In genomic region chr1:170530972-170531757, GRCh38 we compare ENCODE assay signal across 9 cellular contexts. TPM values are rescaled to one million over a fixed set of nuclear protein-coding genes. Genes with fewer than 3 reads are reported as not detected.
A peak's percentile ranks its signal among the peaks of the same experiment; 100 is the strongest.
DNase-seq lines count a peak whose midpoint lies in the region; ATAC-seq, FAIRE-seq and TF ChIP-seq lines count a peak whose summit lies in the region.
"Had no signal": no experiment of that assay in that cellular context is flagged by ENCODE, and none has a peak within 500 bp of the region (broad histone marks: within the 10 kb centered on the region; RNA-seq: fewer than 3 reads in every experiment).

No MANE protein-coding gene starts in this region.

- H3K4me3 Mint-ChIP-seq in GM23338, result no peak overlapping the region; the same call in 2 of the 3 replicates
- H3K4me3 Mint-ChIP-seq: natural killer cell had no signal

- H3K27ac ChIP-seq in BLaER1, result peak overlapping the region; percentile 93
- peak overlapping the region; percentile 99 for H3K27ac ChIP-seq in GM23338 (ENCODE audit: low read depth)
- H3K27ac ChIP-seq in adipose tissue (ENCODE audit: low read depth, low read length), result peak overlapping the region; percentile 4
- peak overlapping the region; percentile 89 for H3K27ac ChIP-seq in kidney (ENCODE audit: low read depth in 2 of 2, low read length in 2 of 2)
- H3K27ac ChIP-seq in suprapubic skin, result peak overlapping the region; percentile 94

- H3K79me2 ChIP-seq in GM23338 (replicated peaks; ENCODE audit: insufficient read depth), result peaks cover 38% of the 10 kb centered on the region

- H3K9ac ChIP-seq in BLaER1 (peak overlapping the region; percentile 91), kidney (ENCODE audit: low read length in 2 of 2) (peak overlapping the region; percentile 42 to 99)

- H3K36me3 Mint-ChIP-seq in GM23338 (ENCODE audit: low read depth), result peaks cover under 1% of the 10 kb centered on the region; the same call in 2 of the 3 replicates
- H3K36me3 Mint-ChIP-seq: natural killer cell had no signal

- peak overlapping the region; percentile 91 for H2AFZ ChIP-seq in GM23338

- H3K9me2 ChIP-seq in GM23338 (ENCODE audit: insufficient read depth), result no peaks in the 10 kb centered on the region

- H3K9me3 Mint-ChIP-seq in GM23338, result no peaks in the 10 kb centered on the region
- H3K9me3 Mint-ChIP-seq: natural killer cell had no signal

- no peak overlapping the region; the same call in 1 of the 2 replicates for H3K27ac Mint-ChIP-seq in GM23338
- H3K27ac Mint-ChIP-seq: natural killer cell had no signal

- H3K4me2 ChIP-seq in BLaER1 (peak overlapping the region; percentile 68), GM23338 (peak overlapping the region; percentile 87)

- intact Hi-C loops in kidney (cut with DNase I), result no loop called here

- FAIRE-seq in kidney (lab: Jason Lieb, UNC) (no peak), urothelium cell line (lab: Jason Lieb, UNC) (no peak)

- no peak for TF ChIP-seq POLR2A in suprapubic skin (IDR thresholded peaks at IDR 0.05)

- H3K27me3 Mint-ChIP-seq in GM23338 (ENCODE audit: insufficient read depth, low read depth, poor library complexity), result no peaks in the 10 kb centered on the region

- no peak for TF ChIP-seq CTCF in GM23338 (conservative IDR thresholded peaks at IDR 0.05; ENCODE audit: low read depth in 2 of 2)
- no peak for TF ChIP-seq CTCF in kidney (IDR thresholded peaks at IDR 0.05; ENCODE audit: borderline replicate concordance, extremely low read depth, insufficient read depth)
- no peak for TF ChIP-seq CTCF in suprapubic skin (IDR thresholded peaks at IDR 0.05)

- ATAC-seq in GM23338 (no peak), HG03025 (IDR thresholded peaks at IDR 0.05; ENCODE audit: low FRiP score, unreplicated experiment) (no peak)

- no peaks in the 10 kb centered on the region for H3K27me3 ChIP-seq in BLaER1
- no peaks in the 10 kb centered on the region for H3K27me3 ChIP-seq in GM23338 (ENCODE audit: insufficient read depth)
- no peaks in the 10 kb centered on the region for H3K27me3 ChIP-seq in suprapubic skin

- DNase-seq in GM23338 (ENCODE audit: low spot score), result peak; percentile 49
- DNase-seq in kidney, result peak; percentile 71
- peak in 1 of 2 donors; percentile 61 for DNase-seq in suprapubic skin (ENCODE audit: low spot score in 2 of 2)
- no peak for DNase-seq in urothelium cell line (ENCODE audit: low spot score)
- DNase-seq in iPS-NIHi11 (ENCODE audit: low spot score), result no peak

- peaks cover 2% of the 10 kb centered on the region; the same call in 1 of the 3 replicates for H3K4me1 Mint-ChIP-seq in GM23338

- no peaks in the 10 kb centered on the region for H3F3A ChIP-seq in GM23338 (replicated peaks; ENCODE audit: low read depth)

- 8 to 10% (median 9%) methylated on average over 29 of the region's 29 CpGs for WGBS in adipose tissue, 3 donors
- WGBS in suprapubic skin, result 14% methylated on average over 29 of the region's 29 CpGs

- H3K4me1 ChIP-seq in BLaER1 (peaks cover 16% of the 10 kb centered on the region), GM23338 (ENCODE audit: insufficient read depth) (peaks cover 14% of the 10 kb centered on the region), kidney (ENCODE audit: control insufficient read depth in 1 of 2, insufficient read depth in 1 of 2, low read depth in 1 of 2, low read length in 2 of 2) (peaks cover 0 to 5% of the 10 kb centered on the region in 2 donors), suprapubic skin (peaks cover 22% of the 10 kb centered on the region)

- H4K20me1 ChIP-seq in BLaER1 (no peaks in the 10 kb centered on the region), GM23338 (replicated peaks; ENCODE audit: insufficient read depth) (no peaks in the 10 kb centered on the region)

- H3K4me3 ChIP-seq in BLaER1 (peak overlapping the region; percentile 77), GM23338 (peak overlapping the region; percentile 59), kidney (ENCODE audit: low read length in 2 of 2) (peak overlapping the region; percentile 93 to 100), suprapubic skin (peak overlapping the region; percentile 66)

- TF ChIP-seq EP300 in suprapubic skin (IDR thresholded peaks at IDR 0.05), result no peak

- H3K9me3 ChIP-seq in BLaER1 (no peaks in the 10 kb centered on the region), kidney (ENCODE audit: control insufficient read depth in 1 of 2, low read length in 2 of 2) (no peaks in the 10 kb centered on the region), suprapubic skin (no peaks in the 10 kb centered on the region)

- H3K36me3 ChIP-seq in BLaER1 (0 out of 2 replicates have a peak, but pooled peaks cover 4% of the 10 kb centered on the region), GM23338 (ENCODE audit: insufficient read depth) (no peaks in the 10 kb centered on the region), kidney (ENCODE audit: control insufficient read depth in 1 of 2, insufficient read depth in 2 of 2, low read length in 2 of 2) (no peaks in the 10 kb centered on the region), suprapubic skin (no peaks in the 10 kb centered on the region)

TF ChIP-seq in GM23338, 12 proteins besides CTCF, POLR2A, EP300 and RAD21 (continues in another document):
- TF ChIP-seq EZH2 (IDR thresholded peaks at IDR 0.05; ENCODE audit: low read depth, unreplicated experiment) (no peak), ZNF331 (CRISPR knock-in tag; IDR thresholded peaks at IDR 0.05; ENCODE audit: low read depth) (no peak), STAT1 (IDR thresholded peaks at IDR 0.05; ENCODE audit: unreplicated experiment) (no peak), ZNF114 (CRISPR knock-in tag; IDR thresholded peaks at IDR 0.05) (no peak), EZH2phosphoT487 (IDR thresholded peaks at IDR 0.05; ENCODE audit: unreplicated experiment) (no peak), POLR2AphosphoS5 (IDR thresholded peaks at IDR 0.05; ENCODE audit: low read depth) (no peak), CREB1 (CRISPR knock-in tag; IDR thresholded peaks at IDR 0.05; ENCODE audit: low read depth) (no peak)
- TF ChIP-seq, protein P1, sequence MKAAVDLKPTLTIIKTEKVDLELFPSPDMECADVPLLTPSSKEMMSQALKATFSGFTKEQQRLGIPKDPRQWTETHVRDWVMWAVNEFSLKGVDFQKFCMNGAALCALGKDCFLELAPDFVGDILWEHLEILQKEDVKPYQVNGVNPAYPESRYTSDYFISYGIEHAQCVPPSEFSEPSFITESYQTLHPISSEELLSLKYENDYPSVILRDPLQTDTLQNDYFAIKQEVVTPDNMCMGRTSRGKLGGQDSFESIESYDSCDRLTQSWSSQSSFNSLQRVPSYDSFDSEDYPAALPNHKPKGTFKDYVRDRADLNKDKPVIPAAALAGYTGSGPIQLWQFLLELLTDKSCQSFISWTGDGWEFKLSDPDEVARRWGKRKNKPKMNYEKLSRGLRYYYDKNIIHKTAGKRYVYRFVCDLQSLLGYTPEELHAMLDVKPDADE (IDR thresholded peaks at IDR 0.05), result no peak
- TF ChIP-seq, protein P2, sequence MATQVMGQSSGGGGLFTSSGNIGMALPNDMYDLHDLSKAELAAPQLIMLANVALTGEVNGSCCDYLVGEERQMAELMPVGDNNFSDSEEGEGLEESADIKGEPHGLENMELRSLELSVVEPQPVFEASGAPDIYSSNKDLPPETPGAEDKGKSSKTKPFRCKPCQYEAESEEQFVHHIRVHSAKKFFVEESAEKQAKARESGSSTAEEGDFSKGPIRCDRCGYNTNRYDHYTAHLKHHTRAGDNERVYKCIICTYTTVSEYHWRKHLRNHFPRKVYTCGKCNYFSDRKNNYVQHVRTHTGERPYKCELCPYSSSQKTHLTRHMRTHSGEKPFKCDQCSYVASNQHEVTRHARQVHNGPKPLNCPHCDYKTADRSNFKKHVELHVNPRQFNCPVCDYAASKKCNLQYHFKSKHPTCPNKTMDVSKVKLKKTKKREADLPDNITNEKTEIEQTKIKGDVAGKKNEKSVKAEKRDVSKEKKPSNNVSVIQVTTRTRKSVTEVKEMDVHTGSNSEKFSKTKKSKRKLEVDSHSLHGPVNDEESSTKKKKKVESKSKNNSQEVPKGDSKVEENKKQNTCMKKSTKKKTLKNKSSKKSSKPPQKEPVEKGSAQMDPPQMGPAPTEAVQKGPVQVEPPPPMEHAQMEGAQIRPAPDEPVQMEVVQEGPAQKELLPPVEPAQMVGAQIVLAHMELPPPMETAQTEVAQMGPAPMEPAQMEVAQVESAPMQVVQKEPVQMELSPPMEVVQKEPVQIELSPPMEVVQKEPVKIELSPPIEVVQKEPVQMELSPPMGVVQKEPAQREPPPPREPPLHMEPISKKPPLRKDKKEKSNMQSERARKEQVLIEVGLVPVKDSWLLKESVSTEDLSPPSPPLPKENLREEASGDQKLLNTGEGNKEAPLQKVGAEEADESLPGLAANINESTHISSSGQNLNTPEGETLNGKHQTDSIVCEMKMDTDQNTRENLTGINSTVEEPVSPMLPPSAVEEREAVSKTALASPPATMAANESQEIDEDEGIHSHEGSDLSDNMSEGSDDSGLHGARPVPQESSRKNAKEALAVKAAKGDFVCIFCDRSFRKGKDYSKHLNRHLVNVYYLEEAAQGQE (IDR thresholded peaks at IDR 0.05; ENCODE audit: unreplicated experiment), result no peak

RNA-seq across cellular contexts. Expression of gene GORAB, which starts 0.8 kb away (rescaled TPM):
- 11.6 and 21.1 TPM in 2 replicates for total RNA-seq in GM23338 (2014; rRNA removed; shearing (Covaris generic))
- polyA plus RNA-seq in GM23338 (2016; fragmentation: Nextera tagmentation; extraction: Ambion mirVana) (10.4 and 10.9 TPM in 2 replicates), adipose tissue (1 to 10 TPM; 4.2 to 7.1 (median 5.5) TPM), kidney (ENCODE audit: insufficient read depth, low read depth, low replicate concordance) (5.8 TPM)
- total RNA-seq in kidney (13.6 TPM), suprapubic skin (10 to 100 TPM in 1 of 4 donors, 1 to 10 TPM in 3; 3.5 to 10.5 (median 7.7) TPM)

Comparison
In these comparisons a context has a peak if more than half of its experiments do, and no peak if none do; other contexts are left out.
1. H3K27ac ChIP-seq: peak in every context shown above with its lines; median percentile 99 in GM23338; 94 in suprapubic skin; 93 in BLaER1; 89 in kidney; 4 in adipose tissue.
2. DNase-seq: peak in GM23338 (single experiment) and kidney (single experiment); none in urothelium cell line (single experiment) and iPS-NIHi11 (single experiment).
3. Peak in every context shown above with its lines, with median percentiles within 50 percentile points of each other: H3K4me3 ChIP-seq.